In genomic region chr10:74825371-74826141, GRCh38 we compare ENCODE assay signal across 8 cellular contexts. TPM values are rescaled to one million over a fixed set of nuclear protein-coding genes. Genes with fewer than 3 reads are reported as not detected.
DNase-seq lines count a peak whose midpoint lies in the region; ATAC-seq and TF ChIP-seq lines count a peak whose summit lies in the region.

No MANE protein-coding gene starts in this region.

- H3K4me1 ChIP-seq in neuron (ENCODE audit: insufficient read depth, low read length) (peaks cover 12% of the 10 kb centered on the region), uterus (peaks cover 0 to 15% of the 10 kb centered on the region in 2 donors)

- H3K9me3 ChIP-seq in neuron (ENCODE audit: low read length) (peaks cover 5% of the 10 kb centered on the region), uterus (no peaks in the 10 kb centered on the region)

- H3K27me3 ChIP-seq in neuron (ENCODE audit: insufficient read depth, low read length) (no peaks in the 10 kb centered on the region), uterus (no peaks in the 10 kb centered on the region)

- peak overlapping the region; percentile 46 for H2AFZ ChIP-seq in neuron (ENCODE audit: low read depth, low read length)

- TF ChIP-seq CTCF in C4-2B (conservative IDR thresholded peaks at IDR 0.05) (no peak), fibroblast of villous mesenchyme (IDR thresholded peaks at IDR 0.05; ENCODE audit: insufficient read depth, low read depth, low read length) (no peak), uterus (IDR thresholded peaks at IDR 0.05) (no peak)

- H3K4me3 ChIP-seq in fibroblast of villous mesenchyme (ENCODE audit: low read depth, low read length) = peak overlapping the region; percentile 79
- H3K4me3 ChIP-seq in neuron (ENCODE audit: low read length) = peak overlapping the region; percentile 89
- H3K4me3 ChIP-seq in uterus = peak overlapping the region; percentile 67 to 88

- ATAC-seq in GM19467 (IDR thresholded peaks at IDR 0.05; ENCODE audit: unreplicated experiment) = peak; percentile 4
- no peak for ATAC-seq in HG02981 (IDR thresholded peaks at IDR 0.05; ENCODE audit: unreplicated experiment)

- H3K36me3 ChIP-seq in neuron (ENCODE audit: insufficient read depth, low read length) (peaks cover 5% of the 10 kb centered on the region), uterus (no peaks in the 10 kb centered on the region)

- intact Hi-C loops in uterus (cut with DNase I; ENCODE audit: low total_unique reads) = no loop called here

- TF ChIP-seq POLR2A in uterus (IDR thresholded peaks at IDR 0.05) = peak; percentile 18 to 62

- DNase-seq in NCI-H146 treated with DMSO at 0.1 percent for 48 hours (lab: John Stamatoyannopoulos, UW; ENCODE audit: unreplicated experiment) (peak; percentile 37), fibroblast of villous mesenchyme (ENCODE audit: low read depth) (no peak), uterus (no peak)
- peak; percentile 30 to 52 for DNase-seq in activated T-helper 1 cell treated with anti-CD3 and anti-CD28 coated beads, Interleukin-2, amount 50 U/mL, for 16 hours (ENCODE audit: low read depth in 1 of 2, low spot score in 1 of 2)

- H3K27ac ChIP-seq in C4-2B = peak overlapping the region; percentile 85
- peak overlapping the region; percentile 93 to 97 for H3K27ac ChIP-seq in uterus

RNA-seq across cellular contexts. Expression of gene KAT6B, which starts 0.8 kb away (rescaled TPM):
- total RNA-seq in fibroblast of villous mesenchyme (25.4 and 26.3 TPM in 2 replicates), uterus (100 to 1,000 TPM in 1 of 4 donors, 10 to 100 TPM in 3; 29.1 to 159 (median 61.2) TPM)

Comparison
In these comparisons a context has a peak if more than half of its experiments do, and no peak if none do; other contexts are left out.
1. DNase-seq: peak in NCI-H146 treated with DMSO at 0.1 percent for 48 hours (single experiment) and activated T-helper 1 cell treated with anti-CD3 and anti-CD28 coated beads, Interleukin-2, amount 50 U/mL, for 16 hours (2 of 2); none in fibroblast of villous mesenchyme (single experiment) and uterus (0 of 2).
2. Peak in every context shown above with its lines, with median percentiles within 50 percentile points of each other: H3K4me3 ChIP-seq.